Comparison of ENCODE assay signal across 15 cellular contexts in the genomic region with DNA sequence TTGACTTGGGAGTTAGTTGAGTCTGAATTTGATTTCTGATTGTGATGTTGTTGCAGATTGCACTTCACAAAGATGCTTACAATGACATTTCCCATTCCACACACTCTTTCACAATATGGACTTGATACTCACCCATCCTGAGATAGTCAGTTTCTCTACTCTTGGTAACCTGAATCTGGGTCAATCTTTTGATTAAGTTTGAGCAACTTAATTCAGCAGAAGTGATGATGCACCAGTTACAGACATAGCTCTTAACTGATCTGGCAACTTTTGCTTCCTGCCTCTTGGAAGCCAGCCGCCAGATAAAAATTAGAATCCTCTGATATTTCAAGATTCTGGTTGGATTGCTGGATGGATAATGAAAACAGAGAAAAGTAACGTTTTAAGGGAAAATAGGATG.
A peak's percentile ranks its signal among the peaks of the same experiment; 100 is the strongest.
DNase-seq lines count a peak whose midpoint lies in the region; ATAC-seq and TF ChIP-seq lines count a peak whose summit lies in the region.
"Had no signal": no experiment of that assay in that cellular context is flagged by ENCODE, and none has a peak within 500 bp of the region (broad histone marks: within the 10 kb centered on the region; RNA-seq: fewer than 3 reads in every experiment).

No MANE protein-coding gene starts in this region.

- peak overlapping the region; percentile 29 for H4K91ac ChIP-seq in IMR-90 (ENCODE audit: insufficient read depth, low read depth, low read length)

- H2BK20ac ChIP-seq in IMR-90 (ENCODE audit: low read depth, low read length), result peak overlapping the region; percentile 63

- peak overlapping the region; percentile 48 to 53 for H4K8ac ChIP-seq in IMR-90 (ENCODE audit: low read depth in 2 of 2, low read length in 2 of 2)

- no peak overlapping the region for H3K4me3 ChIP-seq in IMR-90 (ENCODE audit: insufficient read depth, low read depth, low read length)
- no peak overlapping the region for H3K4me3 ChIP-seq in SJSA1
- H3K4me3 ChIP-seq in brain microvascular endothelial cell (ENCODE audit: low read depth, low read length), result no peak overlapping the region
- H3K4me3 ChIP-seq in naive thymus-derived CD4-positive, alpha-beta T cell (ENCODE audit: low read length), result no peak overlapping the region
- H3K4me3 ChIP-seq: BLaER1 had no signal

- peaks cover 15% of the 10 kb centered on the region for H3K9me3 Mint-ChIP-seq in nephron
- H3K9me3 Mint-ChIP-seq in naive thymus-derived CD4-positive, alpha-beta T cell, result peaks cover 0 to 11% (median 4%) of the 10 kb centered on the region in 11 donors

- H3K36me3 Mint-ChIP-seq in nephron (ENCODE audit: low read depth), result peaks cover 6% of the 10 kb centered on the region
- no peaks in the 10 kb centered on the region for H3K36me3 Mint-ChIP-seq in naive thymus-derived CD4-positive, alpha-beta T cell
- H3K36me3 Mint-ChIP-seq: CD14-positive monocyte; CD4-positive, alpha-beta memory T cell had no signal

- H3K36me3 ChIP-seq in IMR-90 (ENCODE audit: control insufficient read depth, insufficient read depth, low read length), result no peaks in the 10 kb centered on the region
- no peaks in the 10 kb centered on the region for H3K36me3 ChIP-seq in SJSA1
- no peaks in the 10 kb centered on the region for H3K36me3 ChIP-seq in brain microvascular endothelial cell (replicated peaks)
- H3K36me3 ChIP-seq in naive thymus-derived CD4-positive, alpha-beta T cell (ENCODE audit: control insufficient read depth in 2 of 3, insufficient read depth in 3 of 3, low read length in 3 of 3), result no peaks in the 10 kb centered on the region
- H3K36me3 ChIP-seq: BLaER1 had no signal

- ATAC-seq in IMR-90 (ENCODE audit: low read depth) (no peak), GM21717 (IDR thresholded peaks at IDR 0.05; ENCODE audit: unreplicated experiment) (no peak), GM18868 (IDR thresholded peaks at IDR 0.05; ENCODE audit: unreplicated experiment) (no peak), GM18505 (IDR thresholded peaks at IDR 0.05; ENCODE audit: unreplicated experiment) (no peak)
- no peak for ATAC-seq in naive thymus-derived CD4-positive, alpha-beta T cell

- peak overlapping the region; percentile 68 for H3K27ac ChIP-seq in IMR-90 (ENCODE audit: insufficient read depth, low read length)
- H3K27ac ChIP-seq in SJSA1, result peak overlapping the region; percentile 95
- H3K27ac ChIP-seq in brain microvascular endothelial cell, result peak overlapping the region; percentile 83
- H3K27ac ChIP-seq in naive thymus-derived CD4-positive, alpha-beta T cell (ENCODE audit: low read depth, low read length), result no peak overlapping the region
- H3K27ac ChIP-seq: BLaER1 had no signal

- TF ChIP-seq RAD21 in IMR-90 (IDR thresholded peaks at IDR 0.05; ENCODE audit: low read length), result no peak

- H3K4me3 Mint-ChIP-seq in nephron, result no peak overlapping the region
- no peak overlapping the region for H3K4me3 Mint-ChIP-seq in naive thymus-derived CD4-positive, alpha-beta T cell
- H3K4me3 Mint-ChIP-seq: CD14-positive monocyte; CD4-positive, alpha-beta memory T cell; H9 had no signal

- CTCF ChIA-PET in IMR-90 (lab: Yijun Ruan, JAX), result interaction anchor here (1.2 to 2.2 kb wide), 2 partner anchors 42 to 325 kb away, joined by 3 to 11 read pairs; no protein-coding TSS in a partner anchor
- CTCF ChIA-PET in naive thymus-derived CD4-positive, alpha-beta T cell (lab: Charles Lee), result no interaction called here

- no peaks in the 10 kb centered on the region for H3K9me1 ChIP-seq in IMR-90 (ENCODE audit: insufficient read depth, low read length)

- H3K4me1 Mint-ChIP-seq in nephron, result peaks cover 20% of the 10 kb centered on the region
- no peaks in the 10 kb centered on the region for H3K4me1 Mint-ChIP-seq in naive thymus-derived CD4-positive, alpha-beta T cell
- H3K4me1 Mint-ChIP-seq: CD14-positive monocyte; CD4-positive, alpha-beta memory T cell; H9 had no signal

- peaks cover 14% of the 10 kb centered on the region for H3K9me3 ChIP-seq in IMR-90 (ENCODE audit: control insufficient read depth, insufficient read depth, low read length)
- peaks cover 7% of the 10 kb centered on the region for H3K9me3 ChIP-seq in SJSA1 (replicated peaks)
- H3K9me3 ChIP-seq in naive thymus-derived CD4-positive, alpha-beta T cell (ENCODE audit: control insufficient read depth in 2 of 3, low read length in 3 of 3), result no peaks in the 10 kb centered on the region

- H2AK9ac ChIP-seq in IMR-90 (replicated peaks; ENCODE audit: low read depth, low read length, poor library complexity), result no peak overlapping the region

- TF ChIP-seq POLR2A in IMR-90 (IDR thresholded peaks at IDR 0.05; ENCODE audit: low read depth, low read length) (no peak), GM18505 (IDR thresholded peaks at IDR 0.05; ENCODE audit: borderline replicate concordance, extremely low read depth, insufficient read depth, insufficient read length) (no peak)

- no peak overlapping the region for H2AFZ ChIP-seq in IMR-90 (replicated peaks; ENCODE audit: low read length, poor library complexity)

- DNase-seq in IMR-90 (no peak), SJSA1 (ENCODE audit: low read depth in 1 of 2, low spot score in 2 of 2) (no peak), brain microvascular endothelial cell (no peak)
- no peak for DNase-seq in naive thymus-derived CD4-positive, alpha-beta T cell
- DNase-seq: CD4-positive, alpha-beta memory T cell; DMS153; DMS79; GDM1; H9 had no signal

- H2AK5ac ChIP-seq in IMR-90 (ENCODE audit: low read depth, low read length), result no peak overlapping the region; the same call in 1 of the 2 replicates

- H3K4me2 ChIP-seq in IMR-90 (ENCODE audit: low read depth, low read length), result peak overlapping the region; percentile 56
- H3K4me2 ChIP-seq: BLaER1 had no signal

- no peaks in the 10 kb centered on the region for H3K79me1 ChIP-seq in IMR-90 (ENCODE audit: low read depth in 1 of 2, low read length in 2 of 2)

- peak overlapping the region; percentile 29 for H3K4ac ChIP-seq in IMR-90 (ENCODE audit: low read depth, low read length)

- H3K18ac ChIP-seq in IMR-90 (ENCODE audit: low read depth, low read length), result peak overlapping the region; percentile 98

- peaks cover 4% of the 10 kb centered on the region; the same call in 1 of the 2 replicates for H4K20me1 ChIP-seq in IMR-90 (ENCODE audit: insufficient read depth, low read length)
- H4K20me1 ChIP-seq: BLaER1 had no signal

- intact Hi-C loops in IMR-90 (cut with micrococcal nuclease), result loop anchor here (5.0 kb wide), 1 partner anchor 209 kb away; a partner anchor contains a TSS
- intact Hi-C loops in naive thymus-derived CD4-positive, alpha-beta T cell (cut with micrococcal nuclease), result no loop called here

- WGBS in IMR-90 (ENCODE audit: extremely low coverage in 2 of 2, insufficient read length in 1 of 2), 2 experiments, result no CpG with 5 or more reads among the region's 2 CpGs

- H4K5ac ChIP-seq in IMR-90 (ENCODE audit: low read depth, low read length), result peak overlapping the region; percentile 90

- peak overlapping the region; percentile 5; the same call in 1 of the 2 replicates for H3K14ac ChIP-seq in IMR-90 (replicated peaks; ENCODE audit: low read depth, low read length)

- peak overlapping the region in 2 of 3 experiments; percentile 48 to 58 for H3K27ac Mint-ChIP-seq in nephron
- no peak overlapping the region for H3K27ac Mint-ChIP-seq in naive thymus-derived CD4-positive, alpha-beta T cell
- H3K27ac Mint-ChIP-seq: CD14-positive monocyte; CD4-positive, alpha-beta memory T cell; H9 had no signal

- no peaks in the 10 kb centered on the region for H3K27me3 Mint-ChIP-seq in nephron (ENCODE audit: low read depth)
- peaks cover under 1 to 35% (median 12%) of the 10 kb centered on the region in 5 donors for H3K27me3 Mint-ChIP-seq in naive thymus-derived CD4-positive, alpha-beta T cell

- H2BK120ac ChIP-seq in IMR-90 (ENCODE audit: low read depth, low read length), result peak overlapping the region; percentile 39; the same call in 1 of the 2 replicates

- in situ Hi-C loops in IMR-90 (cut with MboI; ENCODE audit: low sequenced_read_pairs) (no loop called here), brain microvascular endothelial cell (cut with HindIII; ENCODE audit: low pct_ligation_motif_present, low sequenced_read_pairs) (no loop called here)

- no peak overlapping the region for H2BK5ac ChIP-seq in IMR-90 (ENCODE audit: low read depth, low read length, poor library complexity, severe bottlenecking)

- H3K4me1 ChIP-seq in IMR-90 (ENCODE audit: control insufficient read depth, insufficient read depth, low read length) (peaks cover 5% of the 10 kb centered on the region), SJSA1 (replicated peaks) (peaks cover 33% of the 10 kb centered on the region)
- H3K4me1 ChIP-seq in naive thymus-derived CD4-positive, alpha-beta T cell (ENCODE audit: control insufficient read depth in 2 of 2, insufficient read depth in 2 of 2, low read length in 2 of 2), result no peaks in the 10 kb centered on the region
- H3K4me1 ChIP-seq: BLaER1 had no signal

- BruUV-seq in IMR-90 (replicated peaks; lab: Mats Ljungman, UMichigan), result no TSS peak

- no peak overlapping the region for H3K23ac ChIP-seq in IMR-90 (ENCODE audit: low read depth, low read length)

- H3K27me3 ChIP-seq in IMR-90 (ENCODE audit: control insufficient read depth, insufficient read depth, low read length), result peaks cover 26% of the 10 kb centered on the region
- H3K27me3 ChIP-seq in SJSA1 (replicated peaks), result no peaks in the 10 kb centered on the region
- no peaks in the 10 kb centered on the region for H3K27me3 ChIP-seq in brain microvascular endothelial cell (replicated peaks)
- peaks cover 0 to 2% of the 10 kb centered on the region in 2 donors for H3K27me3 ChIP-seq in naive thymus-derived CD4-positive, alpha-beta T cell (ENCODE audit: control insufficient read depth in 2 of 2, insufficient read depth in 2 of 2, low read length in 2 of 2)
- H3K27me3 ChIP-seq: BLaER1 had no signal

- no peak overlapping the region for H3K9ac ChIP-seq in IMR-90 (ENCODE audit: low read depth, low read length)
- H3K9ac ChIP-seq: BLaER1 had no signal

- H3K56ac ChIP-seq in IMR-90 (ENCODE audit: extremely low read depth, insufficient read depth, low read length), result no peak overlapping the region

- TF ChIP-seq CTCF in IMR-90 (conservative IDR thresholded peaks at IDR 0.05; ENCODE audit: low read depth, low read length) (no peak), brain microvascular endothelial cell (IDR thresholded peaks at IDR 0.05; ENCODE audit: low read depth, low read length, missing control alignments) (no peak), nephron (IDR thresholded peaks at IDR 0.05; ENCODE audit: unreplicated experiment in 3 of 3) (no peak)

- POLR2A ChIA-PET in IMR-90 (lab: Charles Lee; ENCODE audit: unreplicated experiment), result no interaction called here
- POLR2A ChIA-PET in naive thymus-derived CD4-positive, alpha-beta T cell (lab: Charles Lee), result no interaction called here

- H2BK15ac ChIP-seq in IMR-90 (ENCODE audit: low read depth, low read length), result peak overlapping the region; percentile 42; the same call in 2 of the 3 replicates

- dilution Hi-C loops in IMR-90 (cut with HindIII; ENCODE audit: low sequenced_read_pairs, unreplicated experiment), result no loop called here

Comparison
In these comparisons a context has a peak if more than half of its experiments do, and no peak if none do; other contexts are left out.
1. H3K27ac Mint-ChIP-seq: peak in nephron (2 of 3); none in naive thymus-derived CD4-positive, alpha-beta T cell (0 of 9).